In genomic region chr21:44903689-44904088, GRCh38 we compare ENCODE assay signal across 23 cellular contexts. TPM values are rescaled to one million over a fixed set of nuclear protein-coding genes. Genes with fewer than 3 reads are reported as not detected.
A peak's percentile ranks its signal among the peaks of the same experiment; 100 is the strongest.
DNase-seq lines count a peak whose midpoint lies in the region; ATAC-seq and TF ChIP-seq lines count a peak whose summit lies in the region.
"Had no signal": no experiment of that assay in that cellular context is flagged by ENCODE, and none has a peak within 500 bp of the region (broad histone marks: within the 10 kb centered on the region; RNA-seq: fewer than 3 reads in every experiment).

No MANE protein-coding gene starts in this region.

- no peak overlapping the region for H4K5ac ChIP-seq in H9 (ENCODE audit: insufficient read length, low read depth, low read length)

- H3K9ac ChIP-seq in BLaER1 treated with 17β-estradiol and CSF1 and Interleukin-3, amounts not matched to agents 10 nM and 100 nM = peak overlapping the region in 3 of 11 experiments; percentile 4 to 35 (median 32); a peak in 2 of 22 replicates
- no peak overlapping the region for H3K9ac ChIP-seq in H9 (ENCODE audit: extremely low read depth, insufficient read length, low read length)
- H3K9ac ChIP-seq: GM23248 had no signal

- H2BK12ac ChIP-seq in H9 (ENCODE audit: insufficient read length, low read depth, low read length) = no peak overlapping the region

- no peak overlapping the region for H2AFZ ChIP-seq in H9 (ENCODE audit: low read length)
- H2AFZ ChIP-seq: GM23248 had no signal

- TF ChIP-seq CTCF in CD8-positive, alpha-beta T cell (IDR thresholded peaks at IDR 0.05) = no peak
- TF ChIP-seq CTCF in left ventricle myocardium inferior (IDR thresholded peaks at IDR 0.05; ENCODE audit: borderline replicate concordance) (no peak), H9 (conservative IDR thresholded peaks at IDR 0.05) (no peak)

- peak overlapping the region in 6 of 11 experiments; percentile 38 to 100 (median 86); a peak in 10 of 22 replicates for H3K4me2 ChIP-seq in BLaER1 treated with 17β-estradiol and CSF1 and Interleukin-3, amounts not matched to agents 10 nM and 100 nM
- no peak overlapping the region for H3K4me2 ChIP-seq in H9 (ENCODE audit: insufficient read depth, insufficient read length, low read length)
- H3K4me2 ChIP-seq: A549 had no signal

- no CpG with 5 or more reads among the region's 22 CpGs for WGBS in H9 (ENCODE audit: extremely low coverage, insufficient read length, low lambda C conversion rate)

- no peak overlapping the region for H4K91ac ChIP-seq in H9 (ENCODE audit: insufficient read length, low read depth, low read length)

- CTCF ChIA-PET in CD8-positive, alpha-beta T cell (lab: Charles Lee) = no interaction called here

- peaks cover 39 to 95% (median 88%) of the 10 kb centered on the region in 11 experiments for H3K36me3 ChIP-seq in BLaER1 treated with 17β-estradiol and CSF1 and Interleukin-3, amounts not matched to agents 10 nM and 100 nM
- peaks cover 86% of the 10 kb centered on the region for H3K36me3 ChIP-seq in CD8-positive, alpha-beta T cell (ENCODE audit: insufficient read depth, low read length)
- no peaks in the 10 kb centered on the region for H3K36me3 ChIP-seq in left ventricle myocardium inferior

- H3K9me3 ChIP-seq in BLaER1 treated with 17β-estradiol and CSF1 and Interleukin-3, amounts not matched to agents 10 nM and 100 nM (replicated peaks in 1 of 11) = peaks cover 0 to 9% (median 0%) of the 10 kb centered on the region in 11 experiments; a peak in 8 of 22 replicates
- H3K9me3 ChIP-seq in CD8-positive, alpha-beta T cell (ENCODE audit: low read length) = no peaks in the 10 kb centered on the region
- H3K9me3 ChIP-seq in left ventricle myocardium inferior (replicated peaks) = no peaks in the 10 kb centered on the region
- H3K9me3 ChIP-seq in H9 (ENCODE audit: control insufficient read depth, low read depth, low read length) = no peaks in the 10 kb centered on the region
- H3K9me3 ChIP-seq: A549 had no signal

- H3K56ac ChIP-seq in H9 (ENCODE audit: insufficient read length, low read depth, low read length) = no peak overlapping the region

- H3K14ac ChIP-seq in H9 (ENCODE audit: insufficient read depth, low read length) = no peak overlapping the region

- no peak overlapping the region for H3K4me3 Mint-ChIP-seq in CD8-positive, alpha-beta T cell
- H3K4me3 Mint-ChIP-seq in natural killer cell treated with Interleukin-12 subunit alpha and Interleukin-12 subunit beta and Interleukin-15 and Interleukin-18, amount 100 ng/mL, for 72 hours = no peak overlapping the region
- H3K4me3 Mint-ChIP-seq in H9 = no peak overlapping the region
- H3K4me3 Mint-ChIP-seq: B cell; CD4-positive, CD25-positive, alpha-beta regulatory T cell had no signal

- peaks cover 47 to 99% (median 74%) of the 10 kb centered on the region in 10 experiments for H3K4me1 ChIP-seq in BLaER1 treated with 17β-estradiol and CSF1 and Interleukin-3, amounts not matched to agents 10 nM and 100 nM
- H3K4me1 ChIP-seq in CD8-positive, alpha-beta T cell (ENCODE audit: insufficient read depth, low read length) = peaks cover 31% of the 10 kb centered on the region
- no peaks in the 10 kb centered on the region for H3K4me1 ChIP-seq in left ventricle myocardium inferior
- H3K4me1 ChIP-seq in H9 (ENCODE audit: insufficient read depth, low read length) = no peaks in the 10 kb centered on the region
- H3K4me1 ChIP-seq: A549 had no signal

- H2BK15ac ChIP-seq in H9 (ENCODE audit: low read depth, low read length) = no peak overlapping the region

- H3K18ac ChIP-seq in H9 (ENCODE audit: insufficient read length, low read depth, low read length) = no peak overlapping the region

- H3K27ac ChIP-seq in BLaER1 treated with 17β-estradiol and CSF1 and Interleukin-3, amounts not matched to agents 10 nM and 100 nM = peak overlapping the region in 3 of 11 experiments; percentile 17 to 40 (median 21); a peak in 5 of 22 replicates
- no peak overlapping the region for H3K27ac ChIP-seq in CD8-positive, alpha-beta T cell (ENCODE audit: low read depth, low read length)
- no peak overlapping the region for H3K27ac ChIP-seq in left ventricle myocardium inferior (replicated peaks)
- no peak overlapping the region for H3K27ac ChIP-seq in H9 (ENCODE audit: insufficient read length, low read depth, low read length)
- H3K27ac ChIP-seq: A549, GM23248, RWPE1 had no signal

- H3K4me3 ChIP-seq in BLaER1 treated with 17β-estradiol and CSF1 and Interleukin-3, amounts not matched to agents 10 nM and 100 nM = no peak overlapping the region
- no peak overlapping the region for H3K4me3 ChIP-seq in CD8-positive, alpha-beta T cell (ENCODE audit: low read depth, low read length)
- no peak overlapping the region for H3K4me3 ChIP-seq in left ventricle myocardium inferior
- H3K4me3 ChIP-seq: A549, GM23248 had no signal

- H2AK5ac ChIP-seq in H9 (ENCODE audit: insufficient read length, low read length) = no peak overlapping the region

- H3K79me1 ChIP-seq in H9 (ENCODE audit: insufficient read depth, low read depth, low read length, poor library complexity, severe bottlenecking) = no peaks in the 10 kb centered on the region

- no peaks in the 10 kb centered on the region for H3K27me3 Mint-ChIP-seq in CD8-positive, alpha-beta T cell (ENCODE audit: low read depth)
- no peaks in the 10 kb centered on the region for H3K27me3 Mint-ChIP-seq in natural killer cell treated with Interleukin-12 subunit alpha and Interleukin-12 subunit beta and Interleukin-15 and Interleukin-18, amount 100 ng/mL, for 72 hours
- peaks cover 4% of the 10 kb centered on the region for H3K27me3 Mint-ChIP-seq in H9 (ENCODE audit: low read depth)
- H3K27me3 Mint-ChIP-seq: B cell; CD4-positive, CD25-positive, alpha-beta regulatory T cell had no signal

- peaks cover 28% of the 10 kb centered on the region for H3K4me1 Mint-ChIP-seq in CD8-positive, alpha-beta T cell (ENCODE audit: low read depth)
- H3K4me1 Mint-ChIP-seq in natural killer cell treated with Interleukin-12 subunit alpha and Interleukin-12 subunit beta and Interleukin-15 and Interleukin-18, amount 100 ng/mL, for 72 hours (ENCODE audit: low read depth in 2 of 2) = peaks cover 17 to 31% of the 10 kb centered on the region in 2 donors
- H3K4me1 Mint-ChIP-seq in H9 = peaks cover 0 to 12% of the 10 kb centered on the region in 2 experiments; a peak in 3 of 4 replicates

- H2BK20ac ChIP-seq in H9 (ENCODE audit: low read depth, low read length, poor library complexity, severe bottlenecking) = no peak overlapping the region

- H3K23ac ChIP-seq in H9 (ENCODE audit: insufficient read length, low read depth, low read length) = no peak overlapping the region

- no peaks in the 10 kb centered on the region for H3K9me3 Mint-ChIP-seq in CD8-positive, alpha-beta T cell
- no peaks in the 10 kb centered on the region for H3K9me3 Mint-ChIP-seq in natural killer cell treated with Interleukin-12 subunit alpha and Interleukin-12 subunit beta and Interleukin-15 and Interleukin-18, amount 100 ng/mL, for 72 hours
- no peaks in the 10 kb centered on the region; a peak in 3 of 5 replicates for H3K9me3 Mint-ChIP-seq in H9

- no peaks in the 10 kb centered on the region for H3K23me2 ChIP-seq in H9 (ENCODE audit: insufficient read length, low read depth, low read length, poor library complexity, severe bottlenecking)

- H2BK120ac ChIP-seq in H9 (ENCODE audit: low read depth, low read length, poor library complexity, severe bottlenecking) = no peak overlapping the region

- no peaks in the 10 kb centered on the region for H3K79me2 ChIP-seq in H9 (ENCODE audit: insufficient read depth, low read length)

- H4K8ac ChIP-seq in H9 (replicated peaks; ENCODE audit: insufficient read length, low read depth, low read length) = no peak overlapping the region

- no peak for ATAC-seq in CD8-positive, alpha-beta T cell
- no peak for ATAC-seq in natural killer cell treated with Interleukin-12 subunit alpha and Interleukin-12 subunit beta and Interleukin-15 and Interleukin-18, amount 100 ng/mL, for 72 hours
- ATAC-seq: A549 had no signal

- no peaks in the 10 kb centered on the region for H3K27me3 ChIP-seq in BLaER1 treated with 17β-estradiol and CSF1 and Interleukin-3, amounts not matched to agents 10 nM and 100 nM
- no peaks in the 10 kb centered on the region for H3K27me3 ChIP-seq in CD8-positive, alpha-beta T cell (ENCODE audit: insufficient read depth, low read length)
- peaks cover 19% of the 10 kb centered on the region for H3K27me3 ChIP-seq in left ventricle myocardium inferior (ENCODE audit: low read depth)
- H3K27me3 ChIP-seq in H9 (ENCODE audit: insufficient read depth, low read length) = no peaks in the 10 kb centered on the region

- H3K36me3 Mint-ChIP-seq in CD8-positive, alpha-beta T cell = peaks cover 73% of the 10 kb centered on the region
- peaks cover 23% of the 10 kb centered on the region for H3K36me3 Mint-ChIP-seq in natural killer cell treated with Interleukin-12 subunit alpha and Interleukin-12 subunit beta and Interleukin-15 and Interleukin-18, amount 100 ng/mL, for 72 hours
- H3K36me3 Mint-ChIP-seq in H9 (ENCODE audit: insufficient read depth in 1 of 3, low read depth in 3 of 3) = no peaks in the 10 kb centered on the region

- H2BK5ac ChIP-seq in H9 (ENCODE audit: insufficient read length, low read length) = no peak overlapping the region

- POLR2A ChIA-PET in CD8-positive, alpha-beta T cell (lab: Charles Lee) = interaction anchor here (1.3 kb wide), 1 partner anchor 10 kb away, joined by 5 read pairs; no protein-coding TSS in a partner anchor

- H3K27ac Mint-ChIP-seq in CD8-positive, alpha-beta T cell = peak overlapping the region; percentile 62
- H3K27ac Mint-ChIP-seq in natural killer cell treated with Interleukin-12 subunit alpha and Interleukin-12 subunit beta and Interleukin-15 and Interleukin-18, amount 100 ng/mL, for 72 hours = peak overlapping the region in 1 of 2 donors; percentile 12
- no peak overlapping the region for H3K27ac Mint-ChIP-seq in H9

- intact Hi-C loops in CD8-positive, alpha-beta T cell (cut with DNase I, micrococcal nuclease) = no loop called here
- intact Hi-C loops in left ventricle myocardium inferior (cut with micrococcal nuclease) = no loop called here

- H3T11ph ChIP-seq in H9 (ENCODE audit: low read length) = no peak overlapping the region

- peak in 1 of 7 experiments; percentile 15 for DNase-seq in CD8-positive, alpha-beta T cell
- DNase-seq in left ventricle myocardium inferior (peak; percentile 8), mucosa of gallbladder (ENCODE audit: low spot score) (peak; percentile 34), H9 (no peak), NCI-H1105 treated with DMSO at 0.1 percent for 48 hours (lab: John Stamatoyannopoulos, UW) (no peak)
- no peak for DNase-seq in natural killer cell treated with Interleukin-12 subunit alpha and Interleukin-12 subunit beta and Interleukin-15 and Interleukin-18, amount 100 ng/mL, for 72 hours (ENCODE audit: low spot score)
- DNase-seq in stimulated activated CD4-positive, alpha-beta T cell treated with anti-CD3 and anti-CD28 coated beads, Interleukin-4, amount 100 ng/mL, for 1 hour = no peak
- DNase-seq: CD4-positive, CD25-positive, alpha-beta regulatory T cell; GM23248; HCEC 1CT; NCI-H1105; NCI-H1694; NCI-H2081; NCI-H2171; NCI-H345; NCI-H524; NCI-H774; NK-92 treated with Interleukin-12 subunit alpha and Interleukin-12 subunit beta, amount 100 ng/mL, for 24 hours had no signal

- no peak overlapping the region for H3K4ac ChIP-seq in H9 (ENCODE audit: low read depth, low read length)

- H4K20me1 ChIP-seq in BLaER1 treated with 17β-estradiol and CSF1 and Interleukin-3, amounts not matched to agents 10 nM and 100 nM = peaks cover 0 to 83% (median 53%) of the 10 kb centered on the region in 11 experiments; a peak in 17 of 22 replicates
- H4K20me1 ChIP-seq in H9 (ENCODE audit: control insufficient read depth, insufficient read depth, insufficient read length) = peaks cover 6% of the 10 kb centered on the region

RNA-seq across cellular contexts. Expression of gene ITGB2, which starts 17.0 kb away (rescaled TPM):
- total RNA-seq in CD8-positive, alpha-beta T cell = 100 to 1,000 TPM; 234 to 245 TPM
- total RNA-seq in left ventricle myocardium inferior (18.6 TPM), mucosa of gallbladder (84.5 TPM), H9 (2021) (0.61 and 1.1 TPM in 2 replicates)
- 1,000 to 10,000 TPM in 1 of 2 donors, 100 to 1,000 TPM in 1; 448 to 1,246 TPM for total RNA-seq in natural killer cell treated with Interleukin-12 subunit alpha and Interleukin-12 subunit beta and Interleukin-15 and Interleukin-18, amount 100 ng/mL, for 72 hours
- total RNA-seq: G401 had no signal

RNA-seq across cellular contexts. Expression of gene PTTG1IP, which starts 30.2 kb away (rescaled TPM):
- total RNA-seq in CD8-positive, alpha-beta T cell = 10 to 100 TPM; 71.0 to 73.3 TPM
- total RNA-seq in left ventricle myocardium inferior = 171 TPM
- total RNA-seq in mucosa of gallbladder = 295 TPM
- total RNA-seq in natural killer cell treated with Interleukin-12 subunit alpha and Interleukin-12 subunit beta and Interleukin-15 and Interleukin-18, amount 100 ng/mL, for 72 hours = 10 to 100 TPM; 69.4 to 81.7 TPM
- 107 and 112 TPM in 2 replicates for total RNA-seq in H9 (2021)

RNA-seq across cellular contexts. Expression of gene SLX9, which starts 36.1 kb away (rescaled TPM):
- total RNA-seq in CD8-positive, alpha-beta T cell = 10 to 100 TPM in 1 of 2 experiments, 1 to 10 TPM in 1; 8.2 to 10.0 TPM
- 70.7 TPM for total RNA-seq in left ventricle myocardium inferior
- 34.6 TPM for total RNA-seq in mucosa of gallbladder
- total RNA-seq in natural killer cell treated with Interleukin-12 subunit alpha and Interleukin-12 subunit beta and Interleukin-15 and Interleukin-18, amount 100 ng/mL, for 72 hours = 10 to 100 TPM; 43.5 to 83.6 TPM
- total RNA-seq in H9 (2021) = 74.3 and 76.4 TPM in 2 replicates

Comparison
In these comparisons a context has a peak if more than half of its experiments do, and no peak if none do; other contexts are left out.
1. DNase-seq: peak in left ventricle myocardium inferior (single experiment) and mucosa of gallbladder (single experiment); none in natural killer cell treated with Interleukin-12 subunit alpha and Interleukin-12 subunit beta and Interleukin-15 and Interleukin-18, amount 100 ng/mL, for 72 hours (single experiment), stimulated activated CD4-positive, alpha-beta T cell treated with anti-CD3 and anti-CD28 coated beads, Interleukin-4, amount 100 ng/mL, for 1 hour (single experiment), H9 (single experiment) and NCI-H1105 treated with DMSO at 0.1 percent for 48 hours (single experiment).